In the genomic region with DNA sequence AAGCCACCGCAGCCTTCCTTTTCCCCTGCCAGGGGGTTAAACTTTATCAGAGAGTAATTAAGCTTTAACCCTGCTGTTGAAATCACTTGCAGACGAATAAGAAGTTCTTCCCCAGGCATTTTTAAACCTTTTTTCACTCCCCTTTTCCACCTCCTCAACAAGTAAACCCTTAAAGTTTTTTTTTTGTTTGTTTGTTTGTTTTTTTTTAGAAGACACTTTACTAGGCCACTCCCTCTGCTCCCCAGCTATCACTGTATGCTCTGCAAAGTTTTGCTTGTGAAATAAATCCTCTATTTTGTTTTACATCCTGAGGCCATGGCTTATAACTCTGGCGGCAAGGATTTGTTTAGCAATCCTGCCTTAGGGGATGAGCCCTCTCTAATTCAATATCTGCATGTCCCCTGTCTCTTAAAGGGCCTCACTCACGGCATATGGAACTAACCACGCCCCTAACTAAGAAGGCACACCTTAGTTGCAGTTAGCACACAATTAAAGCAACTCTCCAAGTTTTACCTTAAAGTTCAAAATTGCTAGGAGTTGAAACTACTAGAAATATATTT, we compare ENCODE assay signal across 7 cellular contexts.
DNase-seq lines count a peak whose midpoint lies in the region; ATAC-seq and TF ChIP-seq lines count a peak whose summit lies in the region.

No MANE protein-coding gene starts in this region.

- H3K9ac ChIP-seq in smooth muscle cell (ENCODE audit: low read depth): peak overlapping the region; percentile 56

- H4K20me1 ChIP-seq in smooth muscle cell (ENCODE audit: low read depth): no peaks in the 10 kb centered on the region

- CTCF ChIA-PET in HEK293T (lab: Yijun Ruan, JAX): no interaction called here

- no peaks in the 10 kb centered on the region for H3K79me2 ChIP-seq in smooth muscle cell (ENCODE audit: low read depth)

- peak overlapping the region; percentile 40 to 66 (median 59) for H3K4me3 ChIP-seq in heart right ventricle
- H3K4me3 ChIP-seq in smooth muscle cell: peak overlapping the region; percentile 82

- H3K4me1 ChIP-seq in heart right ventricle: peaks cover 0 to 9% (median 0%) of the 10 kb centered on the region in 9 donors
- peaks cover 5% of the 10 kb centered on the region for H3K4me1 ChIP-seq in smooth muscle cell (ENCODE audit: low read depth)

- POLR2A ChIA-PET in HEK293T (lab: Yijun Ruan, JAX): interaction anchor here (0.6 to 0.7 kb wide), 2 partner anchors 834 to 1387 kb away, joined by 3 read pairs; no protein-coding TSS in a partner anchor

- no peak for TF ChIP-seq CTCF in heart right ventricle (IDR thresholded peaks at IDR 0.05)
- no peak for TF ChIP-seq CTCF in smooth muscle cell (IDR thresholded peaks at IDR 0.05; ENCODE audit: borderline replicate concordance, insufficient read depth, poor library complexity, severe bottlenecking)

- intact Hi-C loops in heart right ventricle (cut with DNase I): loop anchor here in 1 of 10 donors (10.0 kb wide), 1 partner anchor 314 kb away; no protein-coding TSS in a partner anchor

- H3F3A ChIP-seq in smooth muscle cell (ENCODE audit: low read depth): no peaks in the 10 kb centered on the region

- H2AFZ ChIP-seq in smooth muscle cell (ENCODE audit: low read depth): peak overlapping the region; percentile 95

- peak in 3 of 8 donors; percentile 37 to 64 (median 56) for ATAC-seq in heart right ventricle
- no peak for ATAC-seq in HG02885 (IDR thresholded peaks at IDR 0.05; ENCODE audit: poor library complexity, unreplicated experiment)
- ATAC-seq in GM18517 (IDR thresholded peaks at IDR 0.05; ENCODE audit: unreplicated experiment): no peak

- H3K27ac ChIP-seq in heart right ventricle (peak overlapping the region in 8 of 10 donors; percentile 10 to 76 (median 46)), smooth muscle cell (ENCODE audit: low read depth) (peak overlapping the region; percentile 34)

- no peaks in the 10 kb centered on the region for H3K9me3 ChIP-seq in heart right ventricle
- H3K9me3 ChIP-seq in smooth muscle cell (replicated peaks; ENCODE audit: low read depth): no peaks in the 10 kb centered on the region

- no peaks in the 10 kb centered on the region for H3K27me3 ChIP-seq in heart right ventricle
- no peaks in the 10 kb centered on the region for H3K27me3 ChIP-seq in smooth muscle cell (ENCODE audit: low read depth)

- H3K36me3 ChIP-seq in heart right ventricle: peaks cover 0 to 7% (median 0%) of the 10 kb centered on the region in 9 donors
- H3K36me3 ChIP-seq in smooth muscle cell (ENCODE audit: low read depth): peaks cover 4% of the 10 kb centered on the region

- 6% methylated on average over 5 of the region's 5 CpGs for WGBS in heart right ventricle, 2 donors
- 5% methylated on average over 5 of the region's 5 CpGs for WGBS in smooth muscle cell (ENCODE audit: low lambda C conversion rate)

- H3K4me2 ChIP-seq in smooth muscle cell: peak overlapping the region; percentile 96

- DNase-seq in HEK293T (ENCODE audit: extremely low spot score) (peak; percentile 10), RKO (ENCODE audit: low spot score) (peak; percentile 32), heart right ventricle (no peak), smooth muscle cell (lab: John Stamatoyannopoulos, UW; ENCODE audit: unreplicated experiment) (no peak), NCI-H1092 treated with DMSO at 0.1 percent for 48 hours (lab: John Stamatoyannopoulos, UW) (no peak)

TF ChIP-seq in HEK293T, 16 proteins besides CTCF, POLR2A, EP300 and RAD21:
- no peak for TF ChIP-seq FOXA1 (IDR thresholded peaks at IDR 0.05)
- no peak for TF ChIP-seq TARDBP (IDR thresholded peaks at IDR 0.05)
- no peak for TF ChIP-seq CTBP1 (IDR thresholded peaks at IDR 0.05; ENCODE audit: borderline replicate concordance)
- no peak for TF ChIP-seq SUZ12 (IDR thresholded peaks at IDR 0.05)
- TF ChIP-seq, protein P1, sequence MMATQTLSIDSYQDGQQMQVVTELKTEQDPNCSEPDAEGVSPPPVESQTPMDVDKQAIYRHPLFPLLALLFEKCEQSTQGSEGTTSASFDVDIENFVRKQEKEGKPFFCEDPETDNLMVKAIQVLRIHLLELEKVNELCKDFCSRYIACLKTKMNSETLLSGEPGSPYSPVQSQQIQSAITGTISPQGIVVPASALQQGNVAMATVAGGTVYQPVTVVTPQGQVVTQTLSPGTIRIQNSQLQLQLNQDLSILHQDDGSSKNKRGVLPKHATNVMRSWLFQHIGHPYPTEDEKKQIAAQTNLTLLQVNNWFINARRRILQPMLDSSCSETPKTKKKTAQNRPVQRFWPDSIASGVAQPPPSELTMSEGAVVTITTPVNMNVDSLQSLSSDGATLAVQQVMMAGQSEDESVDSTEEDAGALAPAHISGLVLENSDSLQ (IDR thresholded peaks at IDR 0.05): no peak
- no peak for TF ChIP-seq LEF1 (IDR thresholded peaks at IDR 0.05; ENCODE audit: borderline replicate concordance)

Comparison
In these comparisons a context has a peak if more than half of its experiments do, and no peak if none do; other contexts are left out.
1. DNase-seq: peak in HEK293T (single experiment) and RKO (single experiment); none in heart right ventricle (0 of 2), smooth muscle cell (single experiment) and NCI-H1092 treated with DMSO at 0.1 percent for 48 hours (single experiment).